Comparison of ENCODE assay signal across 13 cellular contexts in genomic region chr4:176563591-176563990, GRCh38.
DNase-seq lines count a peak whose midpoint lies in the region; ATAC-seq, FAIRE-seq and TF ChIP-seq lines count a peak whose summit lies in the region.
"Had no signal": no experiment of that assay in that cellular context is flagged by ENCODE, and none has a peak within 500 bp of the region (broad histone marks: within the 10 kb centered on the region; RNA-seq: fewer than 3 reads in every experiment).

No MANE protein-coding gene starts in this region.

- no peak for TF ChIP-seq POLR2A in A549 (IDR thresholded peaks at IDR 0.05; ENCODE audit: low read length)

- H3K27ac Mint-ChIP-seq in WTC11: no peak overlapping the region
- H3K27ac Mint-ChIP-seq: activated naive CD8-positive, alpha-beta T cell treated with anti-CD3 and anti-CD28 coated beads, Interleukin-2, amount 50 U/mL, for 24 hours; stimulated activated naive CD8-positive, alpha-beta T cell treated with anti-CD3 and anti-CD28 coated beads, Interleukin-15, Interleukin-2, amounts not matched to agents 100 ng/mL and 50 ng/mL, for 24 hours had no signal

- H3K9me3 ChIP-seq in A549: no peaks in the 10 kb centered on the region
- H3K9me3 ChIP-seq: MG63, neutrophil had no signal

- FAIRE-seq in A549 (lab: Jason Lieb, UNC): no peak

- POLR2A ChIA-PET in A549 (lab: Yijun Ruan, JAX) (interaction anchor here (0.7 kb wide), 2 partner anchors 55 to 484 kb away, joined by 3 read pairs; no protein-coding TSS in a partner anchor), WTC11 (lab: Charles Lee) (interaction anchor here (0.6 kb wide), 2 partner anchors 24 to 47 kb away, joined by 4 to 6 read pairs; no protein-coding TSS in a partner anchor)

- no peak overlapping the region for H3K4me3 ChIP-seq in A549

- WGBS in A549 (ENCODE audit: missing lambda C conversion rate): 69% methylated on average over 4 of the region's 4 CpGs

- H3K27me3 Mint-ChIP-seq in WTC11 (ENCODE audit: low read depth): no peaks in the 10 kb centered on the region
- H3K27me3 Mint-ChIP-seq: activated naive CD8-positive, alpha-beta T cell treated with anti-CD3 and anti-CD28 coated beads, Interleukin-2, amount 50 U/mL, for 24 hours; stimulated activated naive CD8-positive, alpha-beta T cell treated with anti-CD3 and anti-CD28 coated beads, Interleukin-15, Interleukin-2, amounts not matched to agents 100 ng/mL and 50 ng/mL, for 24 hours had no signal

- ATAC-seq in A549 (peak; percentile 66 to 80; a peak in 3 of 6 replicates), SK-N-SH treated with all-trans-retinoic acid at 6 μM for 48 hours (peak; percentile 89), GM19455 (IDR thresholded peaks at IDR 0.05; ENCODE audit: unreplicated experiment) (no peak), WTC11 (no peak), HG03139 (IDR thresholded peaks at IDR 0.05; ENCODE audit: unreplicated experiment) (no peak)
- ATAC-seq: activated naive CD8-positive, alpha-beta T cell treated with anti-CD3 and anti-CD28 coated beads, Interleukin-2, amount 50 U/mL, for 24 hours had no signal

- TF ChIP-seq RAD21 in A549 (conservative IDR thresholded peaks at IDR 0.05 in 1 of 2, IDR thresholded peaks at IDR 0.05 in 1 of 2): peak; percentile 70 to 77

- no peak for TF ChIP-seq EP300 in A549 (IDR thresholded peaks at IDR 0.05)

- H3K4me2 ChIP-seq in A549: no peak overlapping the region

- no peaks in the 10 kb centered on the region for H3K9me3 Mint-ChIP-seq in WTC11
- H3K9me3 Mint-ChIP-seq: activated naive CD8-positive, alpha-beta T cell treated with anti-CD3 and anti-CD28 coated beads, Interleukin-2, amount 50 U/mL, for 24 hours had no signal

- peak overlapping the region; percentile 2 to 59; a peak in 1 of 6 replicates for H3K27ac ChIP-seq in A549
- H3K27ac ChIP-seq: neutrophil had no signal

- TF ChIP-seq CTCF in A549 (IDR thresholded peaks at IDR 0.05): peak; percentile 49
- TF ChIP-seq CTCF in WTC11 (IDR thresholded peaks at IDR 0.05): no peak

- H3K4me1 Mint-ChIP-seq in WTC11: no peaks in the 10 kb centered on the region
- H3K4me1 Mint-ChIP-seq: activated naive CD8-positive, alpha-beta T cell treated with anti-CD3 and anti-CD28 coated beads, Interleukin-2, amount 50 U/mL, for 24 hours had no signal

- H3K4me3 Mint-ChIP-seq in WTC11: no peak overlapping the region
- H3K4me3 Mint-ChIP-seq: activated naive CD8-positive, alpha-beta T cell treated with anti-CD3 and anti-CD28 coated beads, Interleukin-2, amount 50 U/mL, for 24 hours; stimulated activated naive CD8-positive, alpha-beta T cell treated with anti-CD3 and anti-CD28 coated beads, Interleukin-15, Interleukin-2, amounts not matched to agents 100 ng/mL and 50 ng/mL, for 24 hours had no signal

- DNase-seq in A549 (ENCODE audit: low read depth in 1 of 2, low spot score in 1 of 2) (peak in 1 of 2 experiments; percentile 80), GM03348 (ENCODE audit: low spot score) (peak; percentile 13), fibroblast of the conjunctiva (ENCODE audit: low read depth) (peak; percentile 55), NCI-H446 (lab: John Stamatoyannopoulos, UW) (no peak), WTC11 (ENCODE audit: low spot score) (no peak)
- DNase-seq: activated naive CD8-positive, alpha-beta T cell treated with anti-CD3 and anti-CD28 coated beads, Interleukin-2, amount 50 U/mL, for 24 hours; MG63; stimulated activated CD4-positive, alpha-beta T cell treated with anti-CD3 and anti-CD28 coated beads, Interleukin-1b, Interleukin-23, amount 100 ng/mL, for 48 hours had no signal

- CTCF ChIA-PET in A549 (lab: Yijun Ruan, JAX) (interaction anchor here (0.6 to 1.5 kb wide), 8 partner anchors 12 to 483 kb away, joined by 3 to 12 read pairs (median 4); no protein-coding TSS in a partner anchor), WTC11 (lab: Charles Lee) (interaction anchor here (1.0 to 2.0 kb wide), 3 partner anchors 470 to 488 kb away, joined by 3 to 7 read pairs (median 3); no protein-coding TSS in a partner anchor)

- H3K4me1 ChIP-seq in A549: peaks cover 17% of the 10 kb centered on the region

- H3K36me3 Mint-ChIP-seq in WTC11: no peaks in the 10 kb centered on the region

TF ChIP-seq in A549, 52 proteins besides CTCF, POLR2A, EP300 and RAD21:
- no peak for TF ChIP-seq HMGXB4 (CRISPR knock-in tag; IDR thresholded peaks at IDR 0.05; ENCODE audit: borderline replicate concordance)
- peak; percentile 63 for TF ChIP-seq SMC3 (IDR thresholded peaks at IDR 0.05)

TF ChIP-seq in SK-N-SH treated with all-trans-retinoic acid at 6 μM for 48 hours, 23 proteins besides CTCF, POLR2A, EP300 and RAD21:
- no peak for TF ChIP-seq TOX (CRISPR knock-in tag; IDR thresholded peaks at IDR 0.05; ENCODE audit: borderline replicate concordance)
- no peak for TF ChIP-seq SNAI2 (CRISPR knock-in tag; IDR thresholded peaks at IDR 0.05)
- TF ChIP-seq CREB5 (CRISPR knock-in tag; IDR thresholded peaks at IDR 0.05; ENCODE audit: low read depth): no peak
- TF ChIP-seq PATZ1 (CRISPR knock-in tag; IDR thresholded peaks at IDR 0.05; ENCODE audit: borderline replicate concordance): no peak
- TF ChIP-seq ZFP30 (CRISPR knock-in tag; IDR thresholded peaks at IDR 0.05): no peak
- no peak for TF ChIP-seq ZNF565 (CRISPR knock-in tag; conservative IDR thresholded peaks at IDR 0.05; ENCODE audit: low read depth)
- TF ChIP-seq ARNTL (CRISPR knock-in tag; IDR thresholded peaks at IDR 0.05; ENCODE audit: borderline replicate concordance, low read depth): no peak
- TF ChIP-seq OSR1 (CRISPR knock-in tag; IDR thresholded peaks at IDR 0.05): no peak
- TF ChIP-seq ZNF8 (CRISPR knock-in tag; IDR thresholded peaks at IDR 0.05): no peak

TF ChIP-seq in WTC11, 78 proteins besides CTCF, POLR2A, EP300 and RAD21:
- no peak for TF ChIP-seq CBFB (CRISPR knock-in tag; IDR thresholded peaks at IDR 0.05; ENCODE audit: low read depth)
- TF ChIP-seq ZNF671 (CRISPR knock-in tag; IDR thresholded peaks at IDR 0.05): no peak
- no peak for TF ChIP-seq GTF2I (CRISPR knock-in tag; conservative IDR thresholded peaks at IDR 0.05)
- no peak for TF ChIP-seq PRDM15 (CRISPR knock-in tag; IDR thresholded peaks at IDR 0.05)
- no peak for TF ChIP-seq ERG (CRISPR knock-in tag; IDR thresholded peaks at IDR 0.05)
- TF ChIP-seq NR3C1 (CRISPR knock-in tag; conservative IDR thresholded peaks at IDR 0.05; ENCODE audit: low read depth): no peak
- TF ChIP-seq USF2 (CRISPR knock-in tag; IDR thresholded peaks at IDR 0.05): no peak
- TF ChIP-seq MYBL2 (CRISPR knock-in tag; IDR thresholded peaks at IDR 0.05): no peak
- no peak for TF ChIP-seq KAT7 (CRISPR knock-in tag; IDR thresholded peaks at IDR 0.05; ENCODE audit: borderline replicate concordance)
- TF ChIP-seq SMAD4 (CRISPR knock-in tag; IDR thresholded peaks at IDR 0.05): no peak
- no peak for TF ChIP-seq ZNF263 (CRISPR knock-in tag; IDR thresholded peaks at IDR 0.05; ENCODE audit: low read depth)

Comparison
In these comparisons a context has a peak if more than half of its experiments do, and no peak if none do; other contexts are left out.
1. ATAC-seq: peak in A549 (2 of 2) and SK-N-SH treated with all-trans-retinoic acid at 6 μM for 48 hours (single experiment); none in GM19455 (single experiment), WTC11 (single experiment) and HG03139 (single experiment).
2. DNase-seq: peak in GM03348 (single experiment) and fibroblast of the conjunctiva (single experiment); none in NCI-H446 (0 of 2) and WTC11 (single experiment).
3. Of the 8 proteins assayed by ChIP-seq in both WTC11 and A549: peak only in WTC11: none; only in A549: CTCF; in both: none; in neither: 7.